Comparison of ENCODE assay signal across 1 cellular context in genomic region chr2:42077343-42077742, GRCh38.
TF ChIP-seq lines count a peak whose summit lies in the region.

No MANE protein-coding gene starts in this region.

TF ChIP-seq in GM12878, 131 proteins besides CTCF, POLR2A, EP300 and RAD21 (continued from another document):
- TF ChIP-seq KAT2A (conservative IDR thresholded peaks at IDR 0.05; ENCODE audit: control insufficient read depth, low read depth, low read length) = no peak
- TF ChIP-seq RUNX3 (IDR thresholded peaks at IDR 0.05; ENCODE audit: low read length) = no peak
- no peak for TF ChIP-seq SMARCA5 (IDR thresholded peaks at IDR 0.05)
- TF ChIP-seq E2F8 (IDR thresholded peaks at IDR 0.05; ENCODE audit: low read depth, partially characterized antibody) = no peak
- TF ChIP-seq CBX5 (IDR thresholded peaks at IDR 0.05; ENCODE audit: low read depth) = no peak
- no peak for TF ChIP-seq PBX3 (IDR thresholded peaks at IDR 0.05; ENCODE audit: insufficient replicate concordance, low read depth, low read length)
- TF ChIP-seq ELK1 (IDR thresholded peaks at IDR 0.05; ENCODE audit: low read depth, low read length) = no peak
- TF ChIP-seq ZBTB4 (CRISPR knock-in tag; IDR thresholded peaks at IDR 0.05) = no peak
- TF ChIP-seq CUX1 (IDR thresholded peaks at IDR 0.05; ENCODE audit: insufficient replicate concordance, low read depth, low read length) = no peak
